15 cellular contexts compared by ENCODE assay signal in the genomic region with DNA sequence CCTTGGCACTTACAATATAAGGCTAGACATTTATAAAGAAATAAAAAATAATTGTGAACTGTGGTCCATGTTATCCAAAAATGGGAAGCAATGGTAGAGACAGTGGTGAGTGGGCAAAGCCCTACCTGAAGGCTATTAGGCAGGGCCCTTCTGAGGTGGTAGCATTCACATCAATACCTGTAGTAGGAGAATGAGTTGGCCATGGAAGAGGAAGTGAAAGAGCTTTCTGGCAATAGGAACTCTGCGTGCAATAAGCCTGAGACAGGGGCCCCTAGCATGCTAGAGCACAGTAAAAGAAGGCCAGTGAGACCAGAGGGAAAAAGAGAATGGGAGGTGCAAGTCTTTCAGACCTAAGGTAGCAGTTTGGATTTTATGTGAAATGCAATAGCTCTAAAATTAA.
A peak's percentile ranks its signal among the peaks of the same experiment; 100 is the strongest.
DNase-seq lines count a peak whose midpoint lies in the region; ATAC-seq, FAIRE-seq and TF ChIP-seq lines count a peak whose summit lies in the region.
"Had no signal": no experiment of that assay in that cellular context is flagged by ENCODE, and none has a peak within 500 bp of the region (broad histone marks: within the 10 kb centered on the region; RNA-seq: fewer than 3 reads in every experiment).

No MANE protein-coding gene starts in this region.

- H3K36me3 ChIP-seq in MG63 = no peaks in the 10 kb centered on the region
- H3K36me3 ChIP-seq: sigmoid colon, SJCRH30 had no signal

- peak; percentile 99 for ATAC-seq in GM19452 (IDR thresholded peaks at IDR 0.05; ENCODE audit: unreplicated experiment)
- ATAC-seq in HG02870 (IDR thresholded peaks at IDR 0.05; ENCODE audit: unreplicated experiment) = peak; percentile 99
- peak; percentile 91 for ATAC-seq in HG03571 (IDR thresholded peaks at IDR 0.05; ENCODE audit: unreplicated experiment)
- ATAC-seq in left colon = no peak
- ATAC-seq: HepG2, WTC11 had no signal

- no peaks in the 10 kb centered on the region for H3K9me3 ChIP-seq in MG63
- H3K9me3 ChIP-seq: sigmoid colon, SJCRH30 had no signal

- no peak for TF ChIP-seq POLR2A in GM12892 (IDR thresholded peaks at IDR 0.05; ENCODE audit: low read depth, low read length)

- no peaks in the 10 kb centered on the region for H3K27me3 ChIP-seq in MG63
- H3K27me3 ChIP-seq: sigmoid colon, SJCRH30 had no signal

- peak; percentile 7 for DNase-seq in GM12892 (ENCODE audit: insufficient read length)
- DNase-seq in HCEC 1CT = no peak
- DNase-seq in MG63 = no peak
- DNase-seq in amniotic stem cell (lab: John Stamatoyannopoulos, UW) = no peak
- DNase-seq in left colon = no peak
- DNase-seq: activated T-cell treated with anti-CD3 and anti-CD28 coated beads, Interleukin-2, amount 50 U/mL, for 48 hours; DMS153; NCI-H2171; sigmoid colon; SJCRH30 had no signal

- no peak for FAIRE-seq in GM12892 (lab: Jason Lieb, UNC)
- FAIRE-seq: HepG2 had no signal

- H3K4me3 ChIP-seq in MG63 = no peak overlapping the region
- H3K4me3 ChIP-seq: sigmoid colon, SJCRH30 had no signal

- intact Hi-C loops in left colon (cut with DNase I, micrococcal nuclease) = no loop called here
